ENCODE assay signal across 1 cellular context in the genomic region with DNA sequence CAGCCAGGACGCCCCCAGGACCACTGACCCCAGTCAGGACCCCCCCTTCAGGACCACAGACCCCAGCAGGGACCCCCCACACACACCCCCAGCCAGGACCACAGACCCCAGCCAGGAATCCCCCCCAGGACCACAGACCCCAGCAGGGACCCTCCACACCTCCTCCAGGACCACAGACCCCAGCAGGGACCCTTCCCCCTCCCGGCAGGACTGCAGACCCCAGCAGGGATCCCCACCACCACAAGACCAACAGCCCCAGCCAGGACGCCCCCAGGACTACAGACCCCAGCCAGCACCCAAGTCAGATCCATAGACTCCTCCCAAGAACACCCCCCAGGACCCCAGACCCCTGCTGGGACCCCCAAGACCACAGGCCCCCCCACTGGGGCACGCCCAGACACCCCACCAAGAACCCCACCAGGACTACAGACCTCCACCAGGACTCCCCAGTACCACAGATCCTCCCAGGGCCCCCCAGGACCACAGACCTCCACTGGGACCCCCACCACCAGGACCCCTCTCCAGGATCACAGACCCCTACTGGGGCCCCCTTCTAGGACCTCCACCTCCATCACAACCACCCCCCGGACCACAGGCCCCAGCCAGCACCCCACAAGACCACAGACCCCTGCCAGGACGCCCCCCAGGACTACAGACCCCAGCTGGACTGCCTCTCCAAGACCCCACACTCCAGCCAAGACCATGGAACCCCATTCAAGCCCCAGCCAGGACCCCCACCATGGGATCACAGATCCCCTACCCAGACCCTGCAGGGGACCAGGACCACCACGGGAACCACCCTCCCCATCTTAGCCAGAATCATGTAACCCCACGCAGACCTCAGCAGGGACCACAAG.
TF ChIP-seq lines count a peak whose summit lies in the region.

No MANE protein-coding gene starts in this region.

TF ChIP-seq in H1, 55 proteins besides CTCF, POLR2A, EP300 and RAD21:
- no peak for TF ChIP-seq YY1 (IDR thresholded peaks at IDR 0.05; ENCODE audit: low read depth, low read length)
- TF ChIP-seq SRF (IDR thresholded peaks at IDR 0.05; ENCODE audit: low read depth, low read length), result no peak
- TF ChIP-seq ZNF274 (IDR thresholded peaks at IDR 0.05; ENCODE audit: borderline replicate concordance, extremely low read depth, low read length), result no peak
- no peak for TF ChIP-seq JUN (IDR thresholded peaks at IDR 0.05; ENCODE audit: low read depth, low read length)
- no peak for TF ChIP-seq ASH2L (IDR thresholded peaks at IDR 0.05; ENCODE audit: low read length)
- no peak for TF ChIP-seq CBX5 (IDR thresholded peaks at IDR 0.05; ENCODE audit: low read depth, low read length)
